1 cellular context compared by ENCODE assay signal in the genomic region with DNA sequence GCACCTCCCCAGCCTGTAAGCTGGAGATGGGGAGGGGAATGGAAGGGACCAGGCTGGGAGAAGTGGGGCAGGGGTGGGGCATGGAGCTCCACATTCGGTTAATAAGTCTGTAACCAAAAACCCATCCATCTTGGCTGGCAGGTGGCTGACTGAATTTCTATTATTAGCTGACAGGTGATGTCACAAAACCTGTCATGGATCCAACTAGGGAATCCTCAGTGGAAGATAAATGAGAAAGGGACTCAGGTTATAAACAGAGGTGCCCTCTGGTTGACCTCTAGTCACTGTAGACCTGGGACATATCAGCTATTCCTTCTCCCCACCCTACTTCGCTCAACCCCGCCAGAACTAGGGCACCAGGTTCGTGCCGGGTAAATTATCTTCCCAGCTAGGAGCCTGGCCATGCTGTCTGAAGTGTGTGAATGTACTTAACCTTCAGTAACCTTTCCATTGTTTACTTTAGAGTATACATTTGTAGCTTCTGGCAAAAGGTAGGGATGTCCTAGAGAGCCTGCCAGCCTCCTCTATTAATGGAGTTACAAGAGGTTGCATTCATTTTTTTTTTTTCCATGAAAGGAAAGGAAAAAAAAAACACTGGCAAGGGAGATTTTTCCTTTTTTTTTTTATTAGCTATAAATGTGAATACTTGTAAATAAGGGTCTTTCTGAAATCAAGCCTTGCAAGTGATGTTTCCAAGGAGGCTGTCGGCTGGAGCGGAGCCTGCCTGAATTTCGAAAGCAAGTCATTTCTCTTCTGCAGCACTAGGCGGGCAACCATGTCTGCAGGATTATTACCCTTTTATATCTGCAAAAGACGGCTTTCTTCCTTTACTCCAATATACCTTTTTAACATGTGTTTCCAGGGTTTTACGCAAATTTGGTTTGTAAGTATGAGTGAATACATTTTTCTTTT.
TF ChIP-seq lines count a peak whose summit lies in the region.

No MANE protein-coding gene starts in this region.

TF ChIP-seq in GM23338, 12 proteins besides CTCF, POLR2A, EP300 and RAD21 (continued from another document):
- TF ChIP-seq, protein P1, sequence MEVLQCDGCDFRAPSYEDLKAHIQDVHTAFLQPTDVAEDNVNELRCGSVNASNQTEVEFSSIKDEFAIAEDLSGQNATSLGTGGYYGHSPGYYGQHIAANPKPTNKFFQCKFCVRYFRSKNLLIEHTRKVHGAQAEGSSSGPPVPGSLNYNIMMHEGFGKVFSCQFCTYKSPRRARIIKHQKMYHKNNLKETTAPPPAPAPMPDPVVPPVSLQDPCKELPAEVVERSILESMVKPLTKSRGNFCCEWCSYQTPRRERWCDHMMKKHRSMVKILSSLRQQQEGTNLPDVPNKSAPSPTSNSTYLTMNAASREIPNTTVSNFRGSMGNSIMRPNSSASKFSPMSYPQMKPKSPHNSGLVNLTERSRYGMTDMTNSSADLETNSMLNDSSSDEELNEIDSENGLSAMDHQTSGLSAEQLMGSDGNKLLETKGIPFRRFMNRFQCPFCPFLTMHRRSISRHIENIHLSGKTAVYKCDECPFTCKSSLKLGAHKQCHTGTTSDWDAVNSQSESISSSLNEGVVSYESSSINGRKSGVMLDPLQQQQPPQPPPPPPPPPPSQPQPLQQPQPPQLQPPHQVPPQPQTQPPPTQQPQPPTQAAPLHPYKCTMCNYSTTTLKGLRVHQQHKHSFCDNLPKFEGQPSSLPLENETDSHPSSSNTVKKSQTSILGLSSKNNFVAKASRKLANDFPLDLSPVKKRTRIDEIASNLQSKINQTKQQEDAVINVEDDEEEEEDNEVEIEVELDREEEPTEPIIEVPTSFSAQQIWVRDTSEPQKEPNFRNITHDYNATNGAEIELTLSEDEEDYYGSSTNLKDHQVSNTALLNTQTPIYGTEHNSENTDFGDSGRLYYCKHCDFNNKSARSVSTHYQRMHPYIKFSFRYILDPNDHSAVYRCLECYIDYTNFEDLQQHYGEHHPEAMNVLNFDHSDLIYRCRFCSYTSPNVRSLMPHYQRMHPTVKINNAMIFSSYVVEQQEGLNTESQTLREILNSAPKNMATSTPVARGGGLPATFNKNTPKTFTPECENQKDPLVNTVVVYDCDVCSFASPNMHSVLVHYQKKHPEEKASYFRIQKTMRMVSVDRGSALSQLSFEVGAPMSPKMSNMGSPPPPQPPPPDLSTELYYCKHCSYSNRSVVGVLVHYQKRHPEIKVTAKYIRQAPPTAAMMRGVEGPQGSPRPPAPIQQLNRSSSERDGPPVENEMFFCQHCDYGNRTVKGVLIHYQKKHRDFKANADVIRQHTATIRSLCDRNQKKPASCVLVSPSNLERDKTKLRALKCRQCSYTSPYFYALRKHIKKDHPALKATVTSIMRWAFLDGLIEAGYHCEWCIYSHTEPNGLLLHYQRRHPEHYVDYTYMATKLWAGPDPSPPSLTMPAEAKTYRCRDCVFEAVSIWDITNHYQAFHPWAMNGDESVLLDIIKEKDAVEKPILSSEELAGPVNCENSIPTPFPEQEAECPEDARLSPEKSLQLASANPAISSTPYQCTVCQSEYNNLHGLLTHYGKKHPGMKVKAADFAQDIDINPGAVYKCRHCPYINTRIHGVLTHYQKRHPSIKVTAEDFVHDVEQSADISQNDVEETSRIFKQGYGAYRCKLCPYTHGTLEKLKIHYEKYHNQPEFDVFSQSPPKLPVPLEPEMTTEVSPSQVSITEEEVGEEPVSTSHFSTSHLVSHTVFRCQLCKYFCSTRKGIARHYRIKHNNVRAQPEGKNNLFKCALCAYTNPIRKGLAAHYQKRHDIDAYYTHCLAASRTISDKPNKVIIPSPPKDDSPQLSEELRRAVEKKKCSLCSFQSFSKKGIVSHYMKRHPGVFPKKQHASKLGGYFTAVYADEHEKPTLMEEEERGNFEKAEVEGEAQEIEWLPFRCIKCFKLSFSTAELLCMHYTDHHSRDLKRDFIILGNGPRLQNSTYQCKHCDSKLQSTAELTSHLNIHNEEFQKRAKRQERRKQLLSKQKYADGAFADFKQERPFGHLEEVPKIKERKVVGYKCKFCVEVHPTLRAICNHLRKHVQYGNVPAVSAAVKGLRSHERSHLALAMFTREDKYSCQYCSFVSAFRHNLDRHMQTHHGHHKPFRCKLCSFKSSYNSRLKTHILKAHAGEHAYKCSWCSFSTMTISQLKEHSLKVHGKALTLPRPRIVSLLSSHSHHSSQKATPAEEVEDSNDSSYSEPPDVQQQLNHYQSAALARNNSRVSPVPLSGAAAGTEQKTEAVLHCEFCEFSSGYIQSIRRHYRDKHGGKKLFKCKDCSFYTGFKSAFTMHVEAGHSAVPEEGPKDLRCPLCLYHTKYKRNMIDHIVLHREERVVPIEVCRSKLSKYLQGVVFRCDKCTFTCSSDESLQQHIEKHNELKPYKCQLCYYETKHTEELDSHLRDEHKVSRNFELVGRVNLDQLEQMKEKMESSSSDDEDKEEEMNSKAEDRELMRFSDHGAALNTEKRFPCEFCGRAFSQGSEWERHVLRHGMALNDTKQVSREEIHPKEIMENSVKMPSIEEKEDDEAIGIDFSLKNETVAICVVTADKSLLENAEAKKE (CRISPR knock-in tag; IDR thresholded peaks at IDR 0.05), result no peak
- no peak for TF ChIP-seq EZH2phosphoT487 (IDR thresholded peaks at IDR 0.05; ENCODE audit: unreplicated experiment)
- TF ChIP-seq, protein P2, sequence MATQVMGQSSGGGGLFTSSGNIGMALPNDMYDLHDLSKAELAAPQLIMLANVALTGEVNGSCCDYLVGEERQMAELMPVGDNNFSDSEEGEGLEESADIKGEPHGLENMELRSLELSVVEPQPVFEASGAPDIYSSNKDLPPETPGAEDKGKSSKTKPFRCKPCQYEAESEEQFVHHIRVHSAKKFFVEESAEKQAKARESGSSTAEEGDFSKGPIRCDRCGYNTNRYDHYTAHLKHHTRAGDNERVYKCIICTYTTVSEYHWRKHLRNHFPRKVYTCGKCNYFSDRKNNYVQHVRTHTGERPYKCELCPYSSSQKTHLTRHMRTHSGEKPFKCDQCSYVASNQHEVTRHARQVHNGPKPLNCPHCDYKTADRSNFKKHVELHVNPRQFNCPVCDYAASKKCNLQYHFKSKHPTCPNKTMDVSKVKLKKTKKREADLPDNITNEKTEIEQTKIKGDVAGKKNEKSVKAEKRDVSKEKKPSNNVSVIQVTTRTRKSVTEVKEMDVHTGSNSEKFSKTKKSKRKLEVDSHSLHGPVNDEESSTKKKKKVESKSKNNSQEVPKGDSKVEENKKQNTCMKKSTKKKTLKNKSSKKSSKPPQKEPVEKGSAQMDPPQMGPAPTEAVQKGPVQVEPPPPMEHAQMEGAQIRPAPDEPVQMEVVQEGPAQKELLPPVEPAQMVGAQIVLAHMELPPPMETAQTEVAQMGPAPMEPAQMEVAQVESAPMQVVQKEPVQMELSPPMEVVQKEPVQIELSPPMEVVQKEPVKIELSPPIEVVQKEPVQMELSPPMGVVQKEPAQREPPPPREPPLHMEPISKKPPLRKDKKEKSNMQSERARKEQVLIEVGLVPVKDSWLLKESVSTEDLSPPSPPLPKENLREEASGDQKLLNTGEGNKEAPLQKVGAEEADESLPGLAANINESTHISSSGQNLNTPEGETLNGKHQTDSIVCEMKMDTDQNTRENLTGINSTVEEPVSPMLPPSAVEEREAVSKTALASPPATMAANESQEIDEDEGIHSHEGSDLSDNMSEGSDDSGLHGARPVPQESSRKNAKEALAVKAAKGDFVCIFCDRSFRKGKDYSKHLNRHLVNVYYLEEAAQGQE (IDR thresholded peaks at IDR 0.05; ENCODE audit: unreplicated experiment), result no peak
- no peak for TF ChIP-seq ZNF331 (CRISPR knock-in tag; IDR thresholded peaks at IDR 0.05; ENCODE audit: low read depth)
